ENCODE assay signal across 27 cellular contexts in genomic region chr2:6109801-6110200, GRCh38.
"Had no signal": no experiment of that assay in that cellular context is flagged by ENCODE, and none has a peak within 500 bp of the region (broad histone marks: within the 10 kb centered on the region; RNA-seq: fewer than 3 reads in every experiment).

No MANE protein-coding gene starts in this region.

- H3K27me3 ChIP-seq: neural progenitor cell, ovary, right lobe of liver, sigmoid colon, suprapubic skin, testis, tibial artery, transverse colon, upper lobe of right lung, uterus had no signal

- H3K36me3 ChIP-seq: neural progenitor cell, ovary, right lobe of liver, sigmoid colon, suprapubic skin, tibial artery, transverse colon, upper lobe of right lung, uterus had no signal

- H2AFZ ChIP-seq: parathyroid adenoma had no signal

- ATAC-seq: natural killer cell; psoas muscle; right cardiac atrium; right lobe of liver; stimulated activated memory B cell treated with anti-CD40 and anti-IgM and Interleukin-4, amounts not matched to agents 10 μg/mL and 1 μg/mL and 100 μg/mL, for 72 hours; stimulated activated naive CD8-positive, alpha-beta T cell treated with anti-CD3 and anti-CD28 coated beads, Interleukin-15, amount 100 ng/mL, for 72 hours; stimulated activated naive CD8-positive, alpha-beta T cell treated with anti-CD3 and anti-CD28 coated beads, Interleukin-15, Interleukin-2, amounts not matched to agents 100 U/mL and 50 U/mL, for 24 hours; upper lobe of right lung had no signal

- H3K27ac ChIP-seq: neural progenitor cell, ovary, parathyroid adenoma, psoas muscle, right lobe of liver, sigmoid colon, suprapubic skin, testis, tibial artery, transverse colon, upper lobe of right lung, uterus had no signal

- H3K79me2 ChIP-seq: parathyroid adenoma had no signal

- H3K9me3 ChIP-seq: ovary, psoas muscle, right lobe of liver, sigmoid colon, testis, tibial artery, transverse colon, upper lobe of right lung, uterus had no signal

- H3K4me3 ChIP-seq: neural progenitor cell, ovary, psoas muscle, right lobe of liver, sigmoid colon, suprapubic skin, testis, tibial artery, transverse colon, upper lobe of right lung, uterus had no signal

- H3K9ac ChIP-seq: neural progenitor cell, parathyroid adenoma had no signal

- H3K4me1 ChIP-seq: parathyroid adenoma, psoas muscle, right lobe of liver, sigmoid colon, suprapubic skin, testis, tibial artery, transverse colon, upper lobe of right lung, uterus had no signal

- DNase-seq: natural killer cell; occipital lobe; ovary; posterior cingulate gyrus; psoas muscle; right cardiac atrium; right lobe of liver; sigmoid colon; small intestine; stimulated activated CD4-positive, alpha-beta T cell treated with anti-CD3 and anti-CD28 coated beads, Interleukin-15, amount 100 ng/mL, for 24 hours; stimulated activated CD4-positive, alpha-beta T cell treated with anti-CD3 and anti-CD28 coated beads, Interleukin-2, amount 100 ng/mL, for 24 hours; stimulated activated CD4-positive, alpha-beta T cell treated with anti-CD3 and anti-CD28 coated beads, Interleukin-2, amount 100 ng/mL, for 48 hours; stimulated activated CD4-positive, alpha-beta T cell treated with anti-CD3 and anti-CD28 coated beads, Interleukin-4, amount 100 ng/mL, for 4 hours; stimulated activated CD8-positive, alpha-beta memory T cell treated with anti-CD3 and anti-CD28 coated beads, Interleukin-4, amount 100 ng/mL, for 48 hours; stimulated activated naive CD4-positive, alpha-beta T cell; stimulated activated naive CD8-positive, alpha-beta T cell treated with anti-CD3 and anti-CD28 coated beads, Interleukin-15, amount 100 ng/mL, for 72 hours; stimulated activated naive CD8-positive, alpha-beta T cell treated with anti-CD3 and anti-CD28 coated beads, Interleukin-15, Interleukin-2, amounts not matched to agents 100 U/mL and 50 U/mL, for 24 hours; substantia nigra; testis; tibial artery; transverse colon; upper lobe of right lung; uterus had no signal

- H3K4me2 ChIP-seq: neural progenitor cell had no signal
